Comparison of ENCODE assay signal across 18 cellular contexts in genomic region chr6:149062653-149063348, GRCh38.
"Had no signal": no experiment of that assay in that cellular context is flagged by ENCODE, and none has a peak within 500 bp of the region (broad histone marks: within the 10 kb centered on the region; RNA-seq: fewer than 3 reads in every experiment).

No MANE protein-coding gene starts in this region.

- DNase-seq: activated CD4-positive, alpha-beta T cell treated with anti-CD3 and anti-CD28 coated beads, Interleukin-2, amount 50 U/mL, for 1 hour; activated CD4-positive, CD25-positive, alpha-beta regulatory T cell; activated gamma-delta T cell treated with Interleukin-2 at 50 U/mL for 16 hours; activated T-cell treated with anti-CD3 and anti-CD28 coated beads, Interleukin-2, amount 50 U/mL, for 4 hours; amniotic stem cell; erythroblast; gastrocnemius medialis; mammary epithelial cell; naive thymus-derived CD4-positive, alpha-beta T cell; ovary; stimulated activated CD4-positive, alpha-beta T cell treated with anti-CD3 and anti-CD28 coated beads, Interleukin-2, amount 100 ng/mL, for 48 hours; tibial artery; uterus had no signal

- H3K4me1 ChIP-seq: gastrocnemius medialis, uterus had no signal

- H3K4me3 Mint-ChIP-seq: activated naive CD8-positive, alpha-beta T cell; activated T-cell treated with anti-CD3 and anti-CD28 coated beads, Interleukin-2, amount 50 U/mL, for 4 hours; naive thymus-derived CD4-positive, alpha-beta T cell; stimulated activated memory B cell treated with anti-CD40 and anti-IgM and Interleukin-4, amounts not matched to agents 10 μg/mL and 1 μg/mL and 100 μg/mL, for 72 hours; T-helper 2 cell treated with Interferon-gamma antibody and Interleukin-4, amounts not matched to agents 5 μg/mL and 100 μg/mL, for 36 hours had no signal

- H3K27ac Mint-ChIP-seq: activated naive CD8-positive, alpha-beta T cell; T-helper 2 cell treated with Interferon-gamma antibody and Interleukin-4, amounts not matched to agents 5 μg/mL and 100 μg/mL, for 36 hours had no signal

- H3K4me3 ChIP-seq: gastrocnemius medialis, ovary, tibial artery, uterus had no signal

- H3K9me3 Mint-ChIP-seq: activated T-cell treated with anti-CD3 and anti-CD28 coated beads, Interleukin-2, amount 50 U/mL, for 4 hours; naive thymus-derived CD4-positive, alpha-beta T cell; stimulated activated memory B cell treated with anti-CD40 and anti-IgM and Interleukin-4, amounts not matched to agents 10 μg/mL and 1 μg/mL and 100 μg/mL, for 72 hours; T-helper 2 cell treated with Interferon-gamma antibody and Interleukin-4, amounts not matched to agents 5 μg/mL and 100 μg/mL, for 36 hours had no signal

- H3K36me3 Mint-ChIP-seq: activated naive CD8-positive, alpha-beta T cell; stimulated activated memory B cell treated with anti-CD40 and anti-IgM and Interleukin-4, amounts not matched to agents 10 μg/mL and 1 μg/mL and 100 μg/mL, for 72 hours had no signal

- H3K27ac ChIP-seq: gastrocnemius medialis, ovary, tibial artery, uterus had no signal

- H3K36me3 ChIP-seq: gastrocnemius medialis, ovary, tibial artery, uterus had no signal

- H3K9me3 ChIP-seq: gastrocnemius medialis, ovary, tibial artery, uterus had no signal

- FAIRE-seq: islet of Langerhans had no signal

- ATAC-seq: activated T-cell treated with anti-CD3 and anti-CD28 coated beads, Interleukin-2, amount 50 U/mL, for 4 hours; gastrocnemius medialis; left lobe of liver; naive thymus-derived CD4-positive, alpha-beta T cell; stimulated activated memory B cell treated with anti-CD40 and anti-IgM and Interleukin-4, amounts not matched to agents 10 μg/mL and 1 μg/mL and 100 μg/mL, for 72 hours had no signal

- H3K27me3 Mint-ChIP-seq: activated naive CD8-positive, alpha-beta T cell; naive thymus-derived CD4-positive, alpha-beta T cell; stimulated activated memory B cell treated with anti-CD40 and anti-IgM and Interleukin-4, amounts not matched to agents 10 μg/mL and 1 μg/mL and 100 μg/mL, for 72 hours had no signal

- H3K27me3 ChIP-seq: gastrocnemius medialis, ovary, tibial artery, uterus had no signal
